ENCODE assay signal across 11 cellular contexts in genomic region chr6:160221423-160221822, GRCh38. TPM values are rescaled to one million over a fixed set of nuclear protein-coding genes. Genes with fewer than 3 reads are reported as not detected.
DNase-seq lines count a peak whose midpoint lies in the region; ATAC-seq and TF ChIP-seq lines count a peak whose summit lies in the region.
"Had no signal": no experiment of that assay in that cellular context is flagged by ENCODE, and none has a peak within 500 bp of the region (broad histone marks: within the 10 kb centered on the region; RNA-seq: fewer than 3 reads in every experiment).

No MANE protein-coding gene starts in this region.

- no peak overlapping the region for H3K4me3 Mint-ChIP-seq in CD8-positive, alpha-beta T cell
- H3K4me3 Mint-ChIP-seq: nephron had no signal

- H3K36me3 ChIP-seq in mammary epithelial cell (ENCODE audit: insufficient read depth, low read length), result no peaks in the 10 kb centered on the region
- H3K36me3 ChIP-seq in CD8-positive, alpha-beta T cell (ENCODE audit: insufficient read depth, low read length), result no peaks in the 10 kb centered on the region

- no peaks in the 10 kb centered on the region for H3K4me1 ChIP-seq in mammary epithelial cell (ENCODE audit: insufficient read depth, low read length)
- no peaks in the 10 kb centered on the region for H3K4me1 ChIP-seq in CD8-positive, alpha-beta T cell (ENCODE audit: insufficient read depth, low read length)

- no TSS peak for BruUV-seq in mammary epithelial cell (replicated peaks; lab: Mats Ljungman, UMichigan)

- H3K27me3 Mint-ChIP-seq in CD8-positive, alpha-beta T cell (ENCODE audit: low read depth), result peaks cover 23% of the 10 kb centered on the region

- H3K27ac Mint-ChIP-seq in CD8-positive, alpha-beta T cell, result no peak overlapping the region
- H3K27ac Mint-ChIP-seq: nephron had no signal

- WGBS in mammary epithelial cell (ENCODE audit: low coverage, missing lambda C conversion rate), result 31% methylated on average over 3 of the region's 3 CpGs

- peaks cover 4% of the 10 kb centered on the region for H3K9me3 ChIP-seq in mammary epithelial cell (replicated peaks; ENCODE audit: insufficient read depth, low read length)
- H3K9me3 ChIP-seq in CD8-positive, alpha-beta T cell (ENCODE audit: low read length), result no peaks in the 10 kb centered on the region

- H3K9ac ChIP-seq in mammary epithelial cell (ENCODE audit: insufficient read depth, low read length), result no peak overlapping the region

- DNase-seq in KBM-7, result peak; percentile 9
- peak; percentile 41 for DNase-seq in mammary epithelial cell
- DNase-seq in sciatic nerve (ENCODE audit: low spot score), result no peak
- DNase-seq in NCI-H1930 (lab: John Stamatoyannopoulos, UW), result no peak
- no peak for DNase-seq in SKM-1 treated with dmso at 0.1 percent for 144 hours (lab: John Stamatoyannopoulos, UW; ENCODE audit: unreplicated experiment)
- no peak for DNase-seq in occipital lobe (lab: John Stamatoyannopoulos, UW)
- DNase-seq in CD8-positive, alpha-beta T cell, result no peak
- DNase-seq: NCI-H2029; stimulated activated CD8-positive, alpha-beta memory T cell treated with anti-CD3 and anti-CD28 coated beads, Interleukin-4, amount 100 ng/mL, for 48 hours had no signal

- H4K20me1 ChIP-seq in mammary epithelial cell (ENCODE audit: insufficient read depth, low read length), result no peaks in the 10 kb centered on the region

- POLR2A ChIA-PET in CD8-positive, alpha-beta T cell (lab: Charles Lee), result no interaction called here

- H2AFZ ChIP-seq in mammary epithelial cell (ENCODE audit: low read depth, low read length), result no peak overlapping the region

- in situ Hi-C loops in KBM-7 (cut with MboI; ENCODE audit: low pct_unique_long_range_greater_than_20kb, low sequenced_read_pairs) (no loop called here), mammary epithelial cell (cut with MboI; ENCODE audit: low sequenced_read_pairs in 2 of 2) (loop anchor here (5.0 to 10.0 kb wide), 2 partner anchors 223 to 236 kb away; no protein-coding TSS in a partner anchor)

- ATAC-seq in GM19351 (IDR thresholded peaks at IDR 0.05; ENCODE audit: unreplicated experiment) (peak; percentile 67), sciatic nerve (peak; percentile 38)
- no peak for ATAC-seq in CD8-positive, alpha-beta T cell

- H3K9me3 Mint-ChIP-seq in CD8-positive, alpha-beta T cell, result no peaks in the 10 kb centered on the region

- H3K27me3 ChIP-seq in mammary epithelial cell (ENCODE audit: insufficient read depth, low read length), result no peaks in the 10 kb centered on the region
- no peaks in the 10 kb centered on the region for H3K27me3 ChIP-seq in CD8-positive, alpha-beta T cell (ENCODE audit: insufficient read depth, low read length)

- no peak overlapping the region for H3K4me3 ChIP-seq in mammary epithelial cell (replicated peaks in 1 of 3; ENCODE audit: insufficient read depth in 1 of 3, low read depth in 2 of 3, low read length in 3 of 3)
- H3K4me3 ChIP-seq in CD8-positive, alpha-beta T cell (ENCODE audit: low read depth, low read length), result no peak overlapping the region

- H3K79me2 ChIP-seq in mammary epithelial cell (ENCODE audit: insufficient read depth, low read length), result no peaks in the 10 kb centered on the region

- CTCF ChIA-PET in mammary epithelial cell (lab: Charles Lee; ENCODE audit: low non-redundant PET), result interaction anchor here (0.6 to 1.1 kb wide), 9 partner anchors 28 to 690 kb away, joined by 3 to 47 read pairs (median 3); no protein-coding TSS in a partner anchor
- CTCF ChIA-PET in CD8-positive, alpha-beta T cell (lab: Charles Lee), result no interaction called here

- no peak overlapping the region for H3K27ac ChIP-seq in mammary epithelial cell (ENCODE audit: insufficient read depth, low read depth, low read length)
- no peak overlapping the region for H3K27ac ChIP-seq in CD8-positive, alpha-beta T cell (ENCODE audit: low read depth, low read length)

- intact Hi-C loops in mammary epithelial cell (cut with micrococcal nuclease), result loop anchor here (1.0 to 5.0 kb wide), 9 partner anchors 76 to 447 kb away; partner anchors contain the start of gene SLC22A3
- intact Hi-C loops in sciatic nerve (cut with DNase I), result no loop called here
- intact Hi-C loops in CD8-positive, alpha-beta T cell (cut with DNase I, micrococcal nuclease), result no loop called here

- dilution Hi-C loops in mammary epithelial cell (cut with HindIII; ENCODE audit: low sequenced_read_pairs), result no loop called here

- H3K4me1 Mint-ChIP-seq in CD8-positive, alpha-beta T cell (ENCODE audit: low read depth), result no peaks in the 10 kb centered on the region

- TF ChIP-seq CTCF in mammary epithelial cell (conservative IDR thresholded peaks at IDR 0.05 in 1 of 2, IDR thresholded peaks at IDR 0.05 in 1 of 2; ENCODE audit: extremely low read depth in 1 of 2, insufficient read depth in 1 of 2, low read depth in 1 of 2, low read length in 2 of 2), result peak; percentile 28 to 61
- no peak for TF ChIP-seq CTCF in CD8-positive, alpha-beta T cell (IDR thresholded peaks at IDR 0.05)

- H3K36me3 Mint-ChIP-seq in CD8-positive, alpha-beta T cell, result no peaks in the 10 kb centered on the region

- H3K4me2 ChIP-seq in mammary epithelial cell (ENCODE audit: insufficient read depth, low read depth, low read length), result no peak overlapping the region

RNA-seq across cellular contexts. Expression of gene SLC22A2, which starts 37.2 kb away (rescaled TPM):
- total RNA-seq in mammary epithelial cell (not detected), sciatic nerve (not detected), occipital lobe (1.1 TPM)
- not detected for polyA plus RNA-seq in mammary epithelial cell
- polyA minus RNA-seq in mammary epithelial cell, result not detected
- total RNA-seq in CD8-positive, alpha-beta T cell, result not detected

Comparison
In these comparisons a context has a peak if more than half of its experiments do, and no peak if none do; other contexts are left out.
1. DNase-seq: peak in KBM-7 (single experiment) and mammary epithelial cell (single experiment); none in sciatic nerve (single experiment), NCI-H1930 (0 of 2), SKM-1 treated with dmso at 0.1 percent for 144 hours (single experiment), occipital lobe (single experiment) and CD8-positive, alpha-beta T cell (0 of 7).